Comparison of ENCODE assay signal across 26 cellular contexts in genomic region chr1:246778663-246779062, GRCh38.
"Had no signal": no experiment of that assay in that cellular context is flagged by ENCODE, and none has a peak within 500 bp of the region (broad histone marks: within the 10 kb centered on the region; RNA-seq: fewer than 3 reads in every experiment).

No MANE protein-coding gene starts in this region.

- H3K9me3 ChIP-seq: esophagus squamous epithelium, gastroesophageal sphincter had no signal

- H3K27ac ChIP-seq: brain microvascular endothelial cell, epithelial cell of prostate, esophagus squamous epithelium, gastroesophageal sphincter had no signal

- H3K27ac Mint-ChIP-seq: activated CD4-positive, alpha-beta memory T cell treated with anti-CD3 and anti-CD28 coated beads for 36 hours; activated CD4-positive, alpha-beta T cell treated with anti-CD3 and anti-CD28 coated beads for 36 hours; activated CD4-positive, alpha-beta T cell treated with anti-CD3 and anti-CD28 coated beads, Interleukin-2, amount 10 ng/mL, durations not matched to agents 24 days and 14 days; activated CD8-positive, alpha-beta memory T cell treated with anti-CD3 and anti-CD28 coated beads, Interleukin-2, amount 10 ng/mL, durations not matched to agents 7 days and 5 days; activated CD8-positive, alpha-beta T cell treated with anti-CD3 and anti-CD28 coated beads, Interleukin-2, amount 10 ng/mL, durations not matched to agents 7 days and 5 days; activated naive CD8-positive, alpha-beta T cell; activated T-helper 17 cell treated with anti-CD3 and anti-CD28 coated beads, Interleukin-2, amount 50 U/mL, for 72 hours had no signal

- H3K4me3 ChIP-seq: esophagus squamous epithelium, gastroesophageal sphincter had no signal

- ATAC-seq: activated CD4-positive, alpha-beta T cell treated with anti-CD3 and anti-CD28 coated beads for 36 hours; activated CD8-positive, alpha-beta memory T cell treated with anti-CD3 and anti-CD28 coated beads, Interleukin-2, amount 10 ng/mL, durations not matched to agents 7 days and 5 days; activated CD8-positive, alpha-beta T cell treated with anti-CD3 and anti-CD28 coated beads, Interleukin-2, amount 10 ng/mL, durations not matched to agents 7 days and 5 days; activated T-cell treated with anti-CD3 and anti-CD28 coated beads, Interleukin-2, amount 50 U/mL, for 4 hours; activated T-helper 17 cell treated with anti-CD3 and anti-CD28 coated beads, Interleukin-2, amount 50 U/mL, for 72 hours; gastroesophageal sphincter had no signal

- DNase-seq: activated CD4-positive, alpha-beta memory T cell treated with anti-CD3 and anti-CD28 coated beads for 36 hours; activated CD4-positive, alpha-beta T cell treated with anti-CD3 and anti-CD28 coated beads for 36 hours; activated CD4-positive, alpha-beta T cell treated with anti-CD3 and anti-CD28 coated beads, Interleukin-2, amount 10 ng/mL, durations not matched to agents 24 days and 14 days; activated CD4-positive, CD25-positive, alpha-beta regulatory T cell; activated CD4-positive, CD25-positive, alpha-beta regulatory T cell treated with anti-CD3 and anti-CD28 coated beads, Interleukin-2, amount 50 U/mL, for 72 hours; activated CD8-positive, alpha-beta memory T cell treated with anti-CD3 and anti-CD28 coated beads, Interleukin-2, amount 10 ng/mL, durations not matched to agents 7 days and 5 days; activated CD8-positive, alpha-beta T cell treated with anti-CD3 and anti-CD28 coated beads, Interleukin-2, amount 10 ng/mL, durations not matched to agents 7 days and 5 days; activated effector memory CD4-positive, alpha-beta T cell treated with Interleukin-2 at 50 U/mL for 16 hours; activated gamma-delta T cell treated with Interleukin-2 at 50 U/mL for 16 hours; activated naive CD4-positive, alpha-beta T cell treated with anti-CD3 and anti-CD28 coated beads, Interleukin-2, amount 50 U/mL, for 16 hours; activated naive CD4-positive, alpha-beta T cell treated with Interleukin-2 at 50 U/mL for 16 hours; activated T-cell treated with anti-CD3 and anti-CD28 coated beads, Interleukin-2, amount 50 U/mL, for 4 hours; amniotic stem cell; anterior cingulate cortex; brain microvascular endothelial cell; cortex of kidney; dermis blood vessel endothelial cell; effector CD8-positive, alpha-beta T cell; esophagus squamous epithelium; foreskin melanocyte; T-helper 2 cell had no signal

- H3K4me3 Mint-ChIP-seq: activated CD4-positive, alpha-beta memory T cell treated with anti-CD3 and anti-CD28 coated beads for 36 hours; activated CD4-positive, alpha-beta T cell treated with anti-CD3 and anti-CD28 coated beads for 36 hours; activated CD4-positive, alpha-beta T cell treated with anti-CD3 and anti-CD28 coated beads, Interleukin-2, amount 10 ng/mL, durations not matched to agents 24 days and 14 days; activated CD8-positive, alpha-beta memory T cell treated with anti-CD3 and anti-CD28 coated beads, Interleukin-2, amount 10 ng/mL, durations not matched to agents 7 days and 5 days; activated CD8-positive, alpha-beta T cell treated with anti-CD3 and anti-CD28 coated beads, Interleukin-2, amount 10 ng/mL, durations not matched to agents 7 days and 5 days; activated naive CD8-positive, alpha-beta T cell; activated T-cell treated with anti-CD3 and anti-CD28 coated beads, Interleukin-2, amount 50 U/mL, for 4 hours; activated T-helper 17 cell treated with anti-CD3 and anti-CD28 coated beads, Interleukin-2, amount 50 U/mL, for 72 hours; central memory CD8-positive, alpha-beta T cell had no signal

- H3K27me3 Mint-ChIP-seq: activated CD4-positive, alpha-beta memory T cell treated with anti-CD3 and anti-CD28 coated beads for 36 hours; activated CD4-positive, alpha-beta T cell treated with anti-CD3 and anti-CD28 coated beads for 36 hours; activated CD4-positive, alpha-beta T cell treated with anti-CD3 and anti-CD28 coated beads, Interleukin-2, amount 10 ng/mL, durations not matched to agents 24 days and 14 days; activated CD8-positive, alpha-beta memory T cell treated with anti-CD3 and anti-CD28 coated beads, Interleukin-2, amount 10 ng/mL, durations not matched to agents 7 days and 5 days; activated naive CD8-positive, alpha-beta T cell; activated T-helper 17 cell treated with anti-CD3 and anti-CD28 coated beads, Interleukin-2, amount 50 U/mL, for 72 hours; central memory CD8-positive, alpha-beta T cell had no signal

- H3K4me1 ChIP-seq: gastroesophageal sphincter had no signal

- H3K27me3 ChIP-seq: brain microvascular endothelial cell, esophagus squamous epithelium, gastroesophageal sphincter had no signal

- H3K4me1 Mint-ChIP-seq: activated CD8-positive, alpha-beta memory T cell treated with anti-CD3 and anti-CD28 coated beads, Interleukin-2, amount 10 ng/mL, durations not matched to agents 7 days and 5 days; activated T-helper 17 cell treated with anti-CD3 and anti-CD28 coated beads, Interleukin-2, amount 50 U/mL, for 72 hours; central memory CD8-positive, alpha-beta T cell had no signal

- H3K9me3 Mint-ChIP-seq: activated CD4-positive, alpha-beta memory T cell treated with anti-CD3 and anti-CD28 coated beads for 36 hours; activated CD4-positive, alpha-beta T cell treated with anti-CD3 and anti-CD28 coated beads, Interleukin-2, amount 10 ng/mL, durations not matched to agents 24 days and 14 days; activated T-cell treated with anti-CD3 and anti-CD28 coated beads, Interleukin-2, amount 50 U/mL, for 4 hours; activated T-helper 17 cell treated with anti-CD3 and anti-CD28 coated beads, Interleukin-2, amount 50 U/mL, for 72 hours; central memory CD8-positive, alpha-beta T cell had no signal
